ENCODE assay signal across 27 cellular contexts in the genomic region with DNA sequence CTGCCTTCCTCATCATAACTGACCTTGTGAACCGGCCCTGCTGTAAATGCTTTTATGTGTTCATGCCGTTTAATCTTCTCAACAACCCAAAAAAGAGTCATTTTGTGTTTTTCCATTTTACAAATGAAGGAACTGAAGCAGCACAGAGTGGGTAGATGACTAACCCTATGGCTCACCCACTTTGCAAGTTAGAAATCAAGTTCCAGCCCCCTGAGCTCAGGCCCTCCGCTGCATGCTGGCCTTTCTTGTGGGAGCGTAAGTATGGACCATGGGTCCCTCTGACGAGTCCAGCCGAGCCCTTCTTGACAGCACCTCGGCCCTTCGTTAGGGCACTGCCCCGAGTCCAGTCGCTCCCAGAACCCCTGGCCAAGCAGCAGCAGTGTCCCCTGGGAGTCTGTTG.
"Had no signal": no experiment of that assay in that cellular context is flagged by ENCODE, and none has a peak within 500 bp of the region (broad histone marks: within the 10 kb centered on the region; RNA-seq: fewer than 3 reads in every experiment).

No MANE protein-coding gene starts in this region.

- H3K9me3 Mint-ChIP-seq: activated CD4-positive, alpha-beta T cell treated with anti-CD3 and anti-CD28 coated beads, Interleukin-2, amount 10 ng/mL, durations not matched to agents 24 days and 14 days; activated naive CD4-positive, alpha-beta T cell treated with anti-CD3 and anti-CD28 coated beads, Interleukin-2, amount 50 U/mL, for 72 hours; activated naive CD8-positive, alpha-beta T cell treated with anti-CD3 and anti-CD28 coated beads, Interleukin-2, amount 50 U/mL, for 24 hours; activated T-cell treated with anti-CD3 and anti-CD28 coated beads, Interleukin-2, amount 50 U/mL, for 24 hours; activated T-helper 1 cell treated with anti-CD3 and anti-CD28 coated beads, Interleukin-12 subunit alpha, Interleukin-12 subunit beta, Interleukin-2, Interleukin-4 antibody, amounts not matched to agents 30 ng/mL and 10 ng/mL and 1 ng/mL, durations not matched to agents 14 hours and 24 hours and 36 hours had no signal

- H3K27ac ChIP-seq: ascending aorta, Peyer's patch, RWPE1, SJCRH30 had no signal

- ATAC-seq: activated CD8-positive, alpha-beta memory T cell treated with anti-CD3 and anti-CD28 coated beads, Interleukin-2, amount 10 ng/mL, durations not matched to agents 7 days and 5 days; activated naive CD4-positive, alpha-beta T cell treated with anti-CD3 and anti-CD28 coated beads, Interleukin-2, amount 50 U/mL, for 72 hours; activated naive CD8-positive, alpha-beta T cell treated with anti-CD3 and anti-CD28 coated beads, Interleukin-2, amount 50 U/mL, for 24 hours; SK-N-SH treated with all-trans-retinoic acid at 6 μM for 48 hours had no signal

- H3K36me3 ChIP-seq: Peyer's patch had no signal

- H3K4me1 Mint-ChIP-seq: activated B cell treated with CpG ODN at 0.5 μM for 24 hours; activated CD4-positive, alpha-beta T cell treated with anti-CD3 and anti-CD28 coated beads, Interleukin-2, amount 10 ng/mL, durations not matched to agents 24 days and 14 days; activated CD8-positive, alpha-beta memory T cell treated with anti-CD3 and anti-CD28 coated beads, Interleukin-2, amount 10 ng/mL, durations not matched to agents 7 days and 5 days; activated naive CD8-positive, alpha-beta T cell treated with anti-CD3 and anti-CD28 coated beads, Interleukin-2, amount 50 U/mL, for 24 hours had no signal

- H3K27me3 Mint-ChIP-seq: activated B cell treated with CpG ODN at 0.5 μM for 24 hours; activated CD4-positive, alpha-beta T cell treated with anti-CD3 and anti-CD28 coated beads, Interleukin-2, amount 10 ng/mL, durations not matched to agents 24 days and 14 days; activated CD8-positive, alpha-beta memory T cell treated with anti-CD3 and anti-CD28 coated beads, Interleukin-2, amount 10 ng/mL, durations not matched to agents 7 days and 5 days; activated naive CD8-positive, alpha-beta T cell treated with anti-CD3 and anti-CD28 coated beads, Interleukin-2, amount 50 U/mL, for 24 hours; activated T-cell treated with anti-CD3 and anti-CD28 coated beads, Interleukin-2, amount 50 U/mL, for 24 hours had no signal

- H3K9me3 ChIP-seq: Peyer's patch had no signal

- H3K36me3 Mint-ChIP-seq: activated CD8-positive, alpha-beta memory T cell treated with anti-CD3 and anti-CD28 coated beads, Interleukin-2, amount 10 ng/mL, durations not matched to agents 7 days and 5 days; activated naive CD4-positive, alpha-beta T cell treated with anti-CD3 and anti-CD28 coated beads, Interleukin-2, amount 50 U/mL, for 72 hours had no signal

- DNase-seq: activated B cell treated with CpG ODN at 0.5 μM for 24 hours; activated CD4-positive, alpha-beta T cell treated with anti-CD3 and anti-CD28 coated beads for 1 hour; activated CD4-positive, alpha-beta T cell treated with anti-CD3 and anti-CD28 coated beads, Interleukin-2, amount 10 ng/mL, durations not matched to agents 24 days and 14 days; activated CD4-positive, alpha-beta T cell treated with anti-CD3 and anti-CD28 coated beads, Interleukin-2, amount 50 U/mL, for 48 hours; activated CD8-positive, alpha-beta memory T cell treated with anti-CD3 and anti-CD28 coated beads, Interleukin-2, amount 10 ng/mL, durations not matched to agents 7 days and 5 days; activated effector memory CD4-positive, alpha-beta T cell treated with Interleukin-2 at 50 U/mL for 16 hours; activated naive CD4-positive, alpha-beta T cell treated with Interleukin-2 at 50 U/mL for 16 hours; activated naive CD8-positive, alpha-beta T cell treated with anti-CD3 and anti-CD28 coated beads, Interleukin-2, amount 50 U/mL, for 24 hours; activated T-cell treated with anti-CD3 and anti-CD28 coated beads, Interleukin-2, amount 50 U/mL, for 24 hours; amniotic stem cell; cerebellar nuclear complex; MM.1S; NCI-H1105 treated with DMSO at 0.1 percent for 48 hours; NCI-H1436 treated with DMSO at 0.1 percent for 48 hours; NCI-H187; NCI-H2081; NCI-H510A treated with DMSO at 0.1 percent for 48 hours; NCI-H69; Peyer's patch; Right ventricle myocardium superior; SJCRH30; SW 1271 had no signal

- H3K27me3 ChIP-seq: ascending aorta, Peyer's patch, SJCRH30 had no signal

- H3K4me3 ChIP-seq: ascending aorta, Peyer's patch, SJCRH30 had no signal

- H3K4me3 Mint-ChIP-seq: activated B cell treated with CpG ODN at 0.5 μM for 24 hours; activated CD4-positive, alpha-beta T cell treated with anti-CD3 and anti-CD28 coated beads, Interleukin-2, amount 10 ng/mL, durations not matched to agents 24 days and 14 days; activated CD8-positive, alpha-beta memory T cell treated with anti-CD3 and anti-CD28 coated beads, Interleukin-2, amount 10 ng/mL, durations not matched to agents 7 days and 5 days; activated naive CD8-positive, alpha-beta T cell treated with anti-CD3 and anti-CD28 coated beads, Interleukin-2, amount 50 U/mL, for 24 hours; activated T-cell treated with anti-CD3 and anti-CD28 coated beads, Interleukin-2, amount 50 U/mL, for 24 hours; activated T-helper 1 cell treated with anti-CD3 and anti-CD28 coated beads, Interleukin-12 subunit alpha, Interleukin-12 subunit beta, Interleukin-2, Interleukin-4 antibody, amounts not matched to agents 30 ng/mL and 10 ng/mL and 1 ng/mL, durations not matched to agents 14 hours and 24 hours and 36 hours had no signal

- H3K27ac Mint-ChIP-seq: activated B cell treated with CpG ODN at 0.5 μM for 24 hours; activated CD4-positive, alpha-beta T cell treated with anti-CD3 and anti-CD28 coated beads, Interleukin-2, amount 10 ng/mL, durations not matched to agents 24 days and 14 days; activated CD8-positive, alpha-beta memory T cell treated with anti-CD3 and anti-CD28 coated beads, Interleukin-2, amount 10 ng/mL, durations not matched to agents 7 days and 5 days; activated naive CD4-positive, alpha-beta T cell treated with anti-CD3 and anti-CD28 coated beads, Interleukin-2, amount 50 U/mL, for 72 hours; activated naive CD8-positive, alpha-beta T cell treated with anti-CD3 and anti-CD28 coated beads, Interleukin-2, amount 50 U/mL, for 24 hours; activated T-cell treated with anti-CD3 and anti-CD28 coated beads, Interleukin-2, amount 50 U/mL, for 24 hours; activated T-helper 1 cell treated with anti-CD3 and anti-CD28 coated beads, Interleukin-12 subunit alpha, Interleukin-12 subunit beta, Interleukin-2, Interleukin-4 antibody, amounts not matched to agents 30 ng/mL and 10 ng/mL and 1 ng/mL, durations not matched to agents 14 hours and 24 hours and 36 hours had no signal
